In the genomic region with DNA sequence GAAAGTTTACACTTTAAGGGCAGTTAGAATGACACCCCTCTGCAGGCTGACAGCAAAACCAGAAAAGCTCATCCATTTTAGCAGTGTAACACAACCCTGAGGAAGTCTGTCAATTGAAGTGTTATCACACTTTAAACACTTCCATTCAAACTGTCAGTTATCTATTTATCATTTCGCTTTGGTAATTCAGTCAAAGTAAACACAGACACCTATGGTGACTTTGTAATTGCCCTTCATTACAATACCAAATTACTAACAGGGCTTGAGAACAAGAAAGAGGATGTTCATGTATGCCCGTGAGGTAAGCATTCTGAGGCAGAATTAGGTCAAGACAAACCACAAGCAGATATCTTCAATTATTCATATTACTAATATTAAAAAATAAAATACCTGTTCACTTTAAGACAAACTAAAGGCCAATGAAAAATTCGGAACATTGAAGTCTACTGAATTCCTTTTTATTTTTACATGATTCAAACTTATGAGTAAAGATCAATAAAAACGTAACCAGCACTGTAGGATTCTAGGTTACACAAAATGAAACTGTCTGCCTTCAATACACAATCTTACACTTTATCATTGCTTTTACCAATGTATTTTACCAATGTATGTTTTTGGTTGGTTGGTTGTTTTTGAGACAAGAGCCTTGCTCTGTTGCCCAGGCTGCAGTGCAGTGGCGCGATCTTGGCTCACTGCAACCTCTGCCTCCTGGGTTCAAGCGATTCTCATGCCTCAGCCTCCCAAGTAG, we compare ENCODE assay signal across 15 cellular contexts. TPM values are rescaled to one million over a fixed set of nuclear protein-coding genes. Genes with fewer than 3 reads are reported as not detected.
A peak's percentile ranks its signal among the peaks of the same experiment; 100 is the strongest.
DNase-seq lines count a peak whose midpoint lies in the region; ATAC-seq, FAIRE-seq and TF ChIP-seq lines count a peak whose summit lies in the region.
"Had no signal": no experiment of that assay in that cellular context is flagged by ENCODE, and none has a peak within 500 bp of the region (broad histone marks: within the 10 kb centered on the region; RNA-seq: fewer than 3 reads in every experiment).

No MANE protein-coding gene starts in this region.

- peaks cover 25% of the 10 kb centered on the region for H3K36me3 Mint-ChIP-seq in activated CD4-positive, alpha-beta memory T cell treated with anti-CD3 and anti-CD28 coated beads, Interleukin-2, amount 10 ng/mL, durations not matched to agents 7 days and 5 days (ENCODE audit: low read depth)
- H3K36me3 Mint-ChIP-seq in activated CD4-positive, alpha-beta memory T cell treated with anti-CD3 and anti-CD28 coated beads for 36 hours, result peaks cover 6% of the 10 kb centered on the region

- peak; percentile 62 for FAIRE-seq in K562 (lab: Jason Lieb, UNC)

- WGBS in K562 (ENCODE audit: insufficient coverage, low coverage, missing lambda C conversion rate), result 71% methylated on average over 7 of the region's 7 CpGs

- no peak overlapping the region for H3K4me3 Mint-ChIP-seq in activated CD4-positive, alpha-beta memory T cell treated with anti-CD3 and anti-CD28 coated beads, Interleukin-2, amount 10 ng/mL, durations not matched to agents 7 days and 5 days
- H3K4me3 Mint-ChIP-seq in activated CD4-positive, alpha-beta memory T cell treated with anti-CD3 and anti-CD28 coated beads for 36 hours, result no peak overlapping the region

- H3K9me3 ChIP-seq in K562 (replicated peaks; ENCODE audit: control insufficient read depth, insufficient read depth, low read depth, low read length) (no peaks in the 10 kb centered on the region), skeletal muscle satellite cell (replicated peaks; ENCODE audit: low read length) (no peaks in the 10 kb centered on the region)
- H3K9me3 ChIP-seq: ascending aorta, mucosa of descending colon, SJSA1, uterus had no signal

- H3K9ac ChIP-seq in K562 (ENCODE audit: insufficient read depth in 1 of 2, low read depth in 2 of 2, low read length in 2 of 2), result no peak overlapping the region
- H3K9ac ChIP-seq in skeletal muscle satellite cell (ENCODE audit: low read depth, low read length), result peak overlapping the region; percentile 14

- TF ChIP-seq CTCF in K562 (IDR thresholded peaks at IDR 0.05 in 2 of 3, conservative IDR thresholded peaks at IDR 0.05 in 1 of 3; ENCODE audit: insufficient read depth in 2 of 3, low read depth in 1 of 3, low read length in 3 of 3), result no peak

- peaks cover 11% of the 10 kb centered on the region; the same call in 1 of the 3 replicates for H3K36me3 ChIP-seq in K562 (ENCODE audit: control insufficient read depth, insufficient read depth, low read length)
- no peaks in the 10 kb centered on the region for H3K36me3 ChIP-seq in skeletal muscle satellite cell (ENCODE audit: insufficient read depth, low read length)
- H3K36me3 ChIP-seq: ascending aorta, uterus had no signal

- H2AFZ ChIP-seq in K562 (ENCODE audit: low read depth, low read length), result no peak overlapping the region

- H3K9me1 ChIP-seq in K562 (ENCODE audit: control insufficient read depth, insufficient read depth, low read length), result no peaks in the 10 kb centered on the region

- H3K4me1 ChIP-seq in K562 (replicated peaks in 1 of 2; ENCODE audit: control insufficient read depth in 2 of 2, insufficient read depth in 2 of 2, low read length in 2 of 2) (peaks cover 0 to 10% of the 10 kb centered on the region in 2 experiments; a peak in 2 of 5 replicates), skeletal muscle satellite cell (ENCODE audit: control insufficient read depth, insufficient read depth, low read length) (peaks cover 25% of the 10 kb centered on the region)
- H3K4me1 ChIP-seq: ascending aorta, uterus had no signal

- H3K4me2 ChIP-seq in K562 (ENCODE audit: insufficient read depth, low read length) (no peak overlapping the region), skeletal muscle satellite cell (ENCODE audit: low read length) (no peak overlapping the region)

- H4K20me1 ChIP-seq in K562 (replicated peaks; ENCODE audit: control insufficient read depth, insufficient read depth, low read length), result no peaks in the 10 kb centered on the region

- POLR2A ChIA-PET in activated CD4-positive, alpha-beta memory T cell treated with anti-CD3 and anti-CD28 coated beads, Interleukin-2, amount 10 ng/mL, durations not matched to agents 7 days and 5 days (lab: Charles Lee), result no interaction called here
- POLR2A ChIA-PET in activated CD4-positive, alpha-beta memory T cell treated with anti-CD3 and anti-CD28 coated beads for 36 hours (lab: Charles Lee), result no interaction called here
- POLR2A ChIA-PET in K562 (lab: Yijun Ruan, JAX), result interaction anchor here (1.4 to 1.5 kb wide), 2 partner anchors 9 to 100 kb away, joined by 3 to 4 read pairs; no protein-coding TSS in a partner anchor

- peak overlapping the region; percentile 4; the same call in 1 of the 3 replicates for H3K27ac ChIP-seq in K562 (ENCODE audit: extremely low read depth, low read depth, low read length)
- H3K27ac ChIP-seq: ascending aorta, SJSA1, uterus had no signal

- no peak for DNase-seq in activated CD4-positive, alpha-beta memory T cell treated with anti-CD3 and anti-CD28 coated beads, Interleukin-2, amount 10 ng/mL, durations not matched to agents 7 days and 5 days
- no peak for DNase-seq in activated CD4-positive, alpha-beta memory T cell treated with anti-CD3 and anti-CD28 coated beads for 36 hours
- DNase-seq in NCI-H345 (lab: John Stamatoyannopoulos, UW) (peak; percentile 65), K562 (ENCODE audit: extremely low read depth in 1 of 4, low spot score in 3 of 4) (no peak), NCI-H2196 treated with DMSO at 0.1 percent for 48 hours (lab: John Stamatoyannopoulos, UW; ENCODE audit: unreplicated experiment) (no peak), amygdala (lab: John Stamatoyannopoulos, UW) (no peak), activated T-cell treated with anti-CD3 and anti-CD28 coated beads for 4 hours (no peak)
- DNase-seq: foreskin melanocyte; mucosa of descending colon; NCI-H526; stimulated activated CD4-positive, alpha-beta T cell treated with anti-CD3 and anti-CD28 coated beads, Interleukin-2, amount 100 ng/mL, for 24 hours; uterus had no signal

- CTCF ChIA-PET in activated CD4-positive, alpha-beta memory T cell treated with anti-CD3 and anti-CD28 coated beads, Interleukin-2, amount 10 ng/mL, durations not matched to agents 7 days and 5 days (lab: Charles Lee), result interaction anchor here (1.0 kb wide), 1 partner anchor 31 kb away, joined by 5 read pairs; no protein-coding TSS in a partner anchor
- CTCF ChIA-PET in activated CD4-positive, alpha-beta memory T cell treated with anti-CD3 and anti-CD28 coated beads for 36 hours (lab: Charles Lee), result interaction anchor here (0.5 to 0.9 kb wide), 2 partner anchors 51 to 108 kb away, joined by 3 read pairs; no protein-coding TSS in a partner anchor
- CTCF ChIA-PET in K562 (lab: Yijun Ruan, JAX; ENCODE audit: low intra/inter-chr PET ratio), result no interaction called here

- no peak overlapping the region for H3K4me3 ChIP-seq in K562
- no peak overlapping the region for H3K4me3 ChIP-seq in skeletal muscle satellite cell (ENCODE audit: low read length)
- H3K4me3 ChIP-seq: ascending aorta, mucosa of descending colon, SJSA1, uterus had no signal

- no peaks in the 10 kb centered on the region for H3K27me3 Mint-ChIP-seq in activated CD4-positive, alpha-beta memory T cell treated with anti-CD3 and anti-CD28 coated beads, Interleukin-2, amount 10 ng/mL, durations not matched to agents 7 days and 5 days
- no peaks in the 10 kb centered on the region for H3K27me3 Mint-ChIP-seq in activated CD4-positive, alpha-beta memory T cell treated with anti-CD3 and anti-CD28 coated beads for 36 hours

- H3K27me3 ChIP-seq in K562 (ENCODE audit: control insufficient read depth in 2 of 2, insufficient read depth in 2 of 2, low read length in 2 of 2) (no peaks in the 10 kb centered on the region), skeletal muscle satellite cell (ENCODE audit: control insufficient read depth, insufficient read depth, low read length) (no peaks in the 10 kb centered on the region)
- H3K27me3 ChIP-seq: ascending aorta, SJSA1, uterus had no signal

- TF ChIP-seq RAD21 in K562 (CRISPR knock-in tag; conservative IDR thresholded peaks at IDR 0.05 in 1 of 2, IDR thresholded peaks at IDR 0.05 in 1 of 2), result no peak

- peak overlapping the region; percentile 25 for H3K27ac Mint-ChIP-seq in activated CD4-positive, alpha-beta memory T cell treated with anti-CD3 and anti-CD28 coated beads, Interleukin-2, amount 10 ng/mL, durations not matched to agents 7 days and 5 days
- H3K27ac Mint-ChIP-seq in activated CD4-positive, alpha-beta memory T cell treated with anti-CD3 and anti-CD28 coated beads for 36 hours, result no peak overlapping the region

- BruUV-seq in K562 (replicated peaks; lab: Mats Ljungman, UMichigan), result no TSS peak

- no peaks in the 10 kb centered on the region for H3K79me2 ChIP-seq in K562 (ENCODE audit: control insufficient read depth, insufficient read depth, low read length)

- peak; percentile 46; the same call in 2 of the 3 replicates for ATAC-seq in K562
- ATAC-seq: mucosa of descending colon had no signal

- H3K9me3 Mint-ChIP-seq in activated CD4-positive, alpha-beta memory T cell treated with anti-CD3 and anti-CD28 coated beads, Interleukin-2, amount 10 ng/mL, durations not matched to agents 7 days and 5 days, result no peaks in the 10 kb centered on the region
- H3K9me3 Mint-ChIP-seq in activated CD4-positive, alpha-beta memory T cell treated with anti-CD3 and anti-CD28 coated beads for 36 hours, result no peaks in the 10 kb centered on the region

- peaks cover 14% of the 10 kb centered on the region for H3K4me1 Mint-ChIP-seq in activated CD4-positive, alpha-beta memory T cell treated with anti-CD3 and anti-CD28 coated beads, Interleukin-2, amount 10 ng/mL, durations not matched to agents 7 days and 5 days
- H3K4me1 Mint-ChIP-seq in activated CD4-positive, alpha-beta memory T cell treated with anti-CD3 and anti-CD28 coated beads for 36 hours (ENCODE audit: low read depth), result peaks cover 5% of the 10 kb centered on the region

- in situ Hi-C loops in K562 (cut with MboI), result no loop called here

- intact Hi-C loops in activated CD4-positive, alpha-beta memory T cell treated with anti-CD3 and anti-CD28 coated beads for 36 hours (cut with micrococcal nuclease), result no loop called here
- intact Hi-C loops in K562 (cut with micrococcal nuclease), result no loop called here

- no peak for TF ChIP-seq POLR2A in K562 (conservative IDR thresholded peaks at IDR 0.05)

- no peak for TF ChIP-seq EP300 in K562 (IDR thresholded peaks at IDR 0.05; ENCODE audit: low read length)

RNA-seq across cellular contexts. Expression of a gene that starts 57.1 kb away (rescaled TPM):
- 10 to 100 TPM; 20.1 to 21.7 TPM for total RNA-seq in activated CD4-positive, alpha-beta memory T cell treated with anti-CD3 and anti-CD28 coated beads, Interleukin-2, amount 10 ng/mL, durations not matched to agents 7 days and 5 days
- total RNA-seq in activated CD4-positive, alpha-beta memory T cell treated with anti-CD3 and anti-CD28 coated beads for 36 hours, result 10 to 100 TPM; 14.1 to 15.8 TPM
- total RNA-seq in K562 (2011; cell fraction: chromatin; rRNA removed; ENCODE audit: low replicate concordance), result 43.6 and 131 TPM in 2 replicates
- 15.2 and 23.4 TPM in 2 replicates for total RNA-seq in K562 (2011; cell fraction: nucleolus; rRNA removed)
- 46.1 and 76.3 TPM in 2 replicates for total RNA-seq in K562 (2011; cell fraction: nucleoplasm; rRNA removed)
- total RNA-seq in K562 (2014; rRNA removed), result 10.3 and 11.0 TPM in 2 replicates
- total RNA-seq in K562 (2014; rRNA removed; fragmentation: Illumina TruSeq; extraction: Trizol), result 16.8 and 18.6 TPM in 2 replicates
- 14.9 and 17.5 TPM in 2 replicates for total RNA-seq in K562 (2015; rRNA removed; fragmentation: Illumina TruSeq; extraction: Trizol)
- total RNA-seq in K562 (2021), result 9.7 and 11.7 TPM in 2 replicates
- polyA plus RNA-seq in K562 (2011; rRNA removed), result 14.4 and 17.4 TPM in 2 replicates
- 1.9 and 5.6 TPM in 2 replicates for polyA plus RNA-seq in K562 (2011; cell fraction: cytosol; rRNA removed)
- 11.9 and 18.2 TPM in 2 replicates for polyA plus RNA-seq in K562 (2011; cell fraction: nucleus; rRNA removed)
- 5.3 and 6.3 TPM in 2 replicates for polyA plus RNA-seq in K562 (2012)
- 10.1 and 10.3 TPM in 2 replicates for polyA plus RNA-seq in K562 (2014; fragmentation: Illumina TruSeq; extraction: Trizol)
- polyA plus RNA-seq in K562 (2014; fragmentation: Nextera tagmentation; extraction: Ambion mirVana), result 1 to 10 TPM; 2.4 to 3.6 TPM
- polyA plus RNA-seq in K562 (2014; rRNA removed), result 9.1 and 11.2 TPM in 2 replicates
- 55.1 and 57.7 TPM in 2 replicates for polyA minus RNA-seq in K562 (2011; rRNA and poly(A)+ RNA removed)
- 7.3 and 9.8 TPM in 2 replicates for polyA minus RNA-seq in K562 (2011; cell fraction: cytosol; rRNA and poly(A)+ RNA removed)
- polyA minus RNA-seq in K562 (2011; cell fraction: nucleus; rRNA and poly(A)+ RNA removed), result 28.5 and 46.5 TPM in 2 replicates
- total RNA-seq in skeletal muscle satellite cell (2012; rRNA removed), result 4.3 and 5.0 TPM in 2 replicates
- total RNA-seq: ascending aorta had no signal
